ENCODE assay signal across 8 cellular contexts in the genomic region with DNA sequence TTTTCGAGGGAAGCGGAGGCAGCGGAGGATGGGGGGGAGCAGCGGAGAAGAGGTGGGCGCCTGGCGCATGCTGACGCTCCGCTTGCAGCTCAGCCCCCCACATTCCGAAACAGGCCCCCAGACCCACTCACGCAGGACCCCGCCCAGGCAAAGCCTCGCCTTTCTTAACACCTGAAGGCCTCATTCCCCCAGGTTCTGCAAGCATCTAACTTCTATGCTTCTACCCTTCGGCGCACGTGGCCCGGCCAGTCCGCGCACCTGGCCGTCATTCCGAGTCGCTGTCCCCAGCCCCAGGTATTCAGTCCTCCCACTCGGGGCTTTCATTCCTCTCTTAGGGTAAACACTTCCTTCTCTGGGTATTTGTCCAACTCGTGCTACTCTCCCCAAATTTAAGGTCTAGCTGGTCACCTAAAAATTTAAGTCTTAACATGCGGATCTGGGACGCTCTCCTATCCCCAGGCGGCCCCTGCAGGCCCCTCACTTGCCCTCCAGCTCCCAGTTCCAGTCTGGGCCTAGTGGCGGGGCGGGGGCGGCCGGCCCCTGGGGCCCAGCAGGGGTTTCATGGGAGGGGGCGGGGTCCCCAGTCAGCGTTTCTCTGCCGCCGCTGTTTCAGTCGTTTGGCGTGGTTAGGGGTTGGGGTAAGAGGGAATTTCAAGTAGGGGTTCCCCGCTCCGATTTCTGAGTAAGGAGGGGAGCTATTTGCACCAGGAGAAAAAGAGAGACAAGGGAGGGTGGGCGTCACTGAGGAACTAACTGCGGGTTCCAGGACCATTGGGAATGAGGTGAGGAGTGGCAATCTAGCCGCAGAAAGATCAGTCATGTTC. TPM values are rescaled to one million over a fixed set of nuclear protein-coding genes. Genes with fewer than 3 reads are reported as not detected.
DNase-seq lines count a peak whose midpoint lies in the region; ATAC-seq and TF ChIP-seq lines count a peak whose summit lies in the region.

No MANE protein-coding gene starts in this region.

- no peak overlapping the region for H4K8ac ChIP-seq in neuronal stem cell (ENCODE audit: low read depth, low read length)

- H3K27me3 Mint-ChIP-seq in activated CD4-positive, alpha-beta T cell treated with anti-CD3 and anti-CD28 coated beads, Interleukin-2, amount 10 ng/mL, durations not matched to agents 24 days and 14 days, result no peaks in the 10 kb centered on the region

- peak overlapping the region; percentile 90 for H2AK5ac ChIP-seq in neuronal stem cell (ENCODE audit: low read depth, low read length)

- peak overlapping the region; percentile 96 for H3K4me2 ChIP-seq in neuronal stem cell (ENCODE audit: insufficient read depth, low read length, poor library complexity, severe bottlenecking)

- H3K79me1 ChIP-seq in neuronal stem cell (ENCODE audit: low read depth, low read length), result peaks cover 8% of the 10 kb centered on the region

- H3K36me3 Mint-ChIP-seq in activated CD4-positive, alpha-beta T cell treated with anti-CD3 and anti-CD28 coated beads, Interleukin-2, amount 10 ng/mL, durations not matched to agents 24 days and 14 days (ENCODE audit: low read depth), result peaks cover 12% of the 10 kb centered on the region

- peaks cover 0 to 2% (median 0%) of the 10 kb centered on the region in 3 experiments for H3K27me3 ChIP-seq in neuronal stem cell (ENCODE audit: control insufficient read depth in 3 of 3, insufficient read depth in 3 of 3, low read depth in 1 of 3, low read length in 3 of 3)

- no peak for ATAC-seq in HG03469 (IDR thresholded peaks at IDR 0.05; ENCODE audit: unreplicated experiment)
- ATAC-seq in GM18519 (IDR thresholded peaks at IDR 0.05; ENCODE audit: low FRiP score, unreplicated experiment), result no peak
- no peak for ATAC-seq in GM21528 (IDR thresholded peaks at IDR 0.05; ENCODE audit: low FRiP score, unreplicated experiment)

- H2BK120ac ChIP-seq in neuronal stem cell (ENCODE audit: low read depth, low read length), result no peak overlapping the region

- peak overlapping the region; percentile 97 for H3K18ac ChIP-seq in neuronal stem cell (ENCODE audit: low read length)

- peak overlapping the region; percentile 89 for H3K27ac ChIP-seq in neuronal stem cell (replicated peaks; ENCODE audit: low read length)

- peaks cover 43% of the 10 kb centered on the region for H3K4me1 Mint-ChIP-seq in activated CD4-positive, alpha-beta T cell treated with anti-CD3 and anti-CD28 coated beads, Interleukin-2, amount 10 ng/mL, durations not matched to agents 24 days and 14 days

- TF ChIP-seq CTCF in epithelial cell of esophagus (IDR thresholded peaks at IDR 0.05; ENCODE audit: insufficient read depth, low read depth, low read length, missing control alignments), result no peak

- H3K36me3 ChIP-seq in neuronal stem cell (replicated peaks in 1 of 2; ENCODE audit: control insufficient read depth in 2 of 2, insufficient read depth in 2 of 2, low read length in 2 of 2), result no peaks in the 10 kb centered on the region

- peak; percentile 91 for DNase-seq in DMS53 (lab: John Stamatoyannopoulos, UW)
- no peak for DNase-seq in Jurkat, Clone E6-1 (ENCODE audit: low read depth, low spot score)
- peak; percentile 84 for DNase-seq in activated CD4-positive, alpha-beta T cell treated with anti-CD3 and anti-CD28 coated beads, Interleukin-2, amount 10 ng/mL, durations not matched to agents 24 days and 14 days
- peak; percentile 53 for DNase-seq in epithelial cell of esophagus (ENCODE audit: low read depth)
- DNase-seq in neuronal stem cell (ENCODE audit: low spot score), result no peak

- peak overlapping the region; percentile 90 for H3K9ac ChIP-seq in neuronal stem cell (ENCODE audit: low read depth, low read length, poor library complexity)

- H2BK5ac ChIP-seq in neuronal stem cell (ENCODE audit: low read length), result peak overlapping the region; percentile 88

- intact Hi-C loops in activated CD4-positive, alpha-beta T cell treated with anti-CD3 and anti-CD28 coated beads, Interleukin-2, amount 10 ng/mL, durations not matched to agents 24 days and 14 days (cut with micrococcal nuclease), result loop anchor here (1.0 to 5.0 kb wide), 10 partner anchors 8 to 441 kb away; a partner anchor contains a TSS

- peak overlapping the region; percentile 47 for H3K4me3 ChIP-seq in Jurkat, Clone E6-1 (ENCODE audit: low read length)
- peak overlapping the region; percentile 89 for H3K4me3 ChIP-seq in epithelial cell of esophagus (ENCODE audit: low read length)
- peak overlapping the region; percentile 71 to 90 for H3K4me3 ChIP-seq in neuronal stem cell (ENCODE audit: low read length in 2 of 2)

- peak overlapping the region; percentile 73 for H3K23ac ChIP-seq in neuronal stem cell (ENCODE audit: low read depth, low read length, poor library complexity)

- H3K4me3 Mint-ChIP-seq in activated CD4-positive, alpha-beta T cell treated with anti-CD3 and anti-CD28 coated beads, Interleukin-2, amount 10 ng/mL, durations not matched to agents 24 days and 14 days, result peak overlapping the region; percentile 99

- H2BK15ac ChIP-seq in neuronal stem cell (ENCODE audit: low read length), result peak overlapping the region; percentile 93

- H4K91ac ChIP-seq in neuronal stem cell (ENCODE audit: low read depth, low read length, poor library complexity), result no peak overlapping the region

- H3K14ac ChIP-seq in neuronal stem cell (ENCODE audit: low read length), result peak overlapping the region; percentile 31

- H3K9me3 Mint-ChIP-seq in activated CD4-positive, alpha-beta T cell treated with anti-CD3 and anti-CD28 coated beads, Interleukin-2, amount 10 ng/mL, durations not matched to agents 24 days and 14 days, result no peaks in the 10 kb centered on the region

- H2AFZ ChIP-seq in neuronal stem cell (ENCODE audit: low read length), result peak overlapping the region; percentile 76

- peaks cover 17 to 19% of the 10 kb centered on the region in 2 donors for H3K4me1 ChIP-seq in neuronal stem cell (ENCODE audit: control insufficient read depth in 2 of 2, insufficient read depth in 1 of 2, low read depth in 1 of 2, low read length in 2 of 2)

- peak overlapping the region; percentile 84 for H3K4ac ChIP-seq in neuronal stem cell (ENCODE audit: low read length)

- no CpG with 5 or more reads among the region's 41 CpGs for WGBS in neuronal stem cell (ENCODE audit: extremely low coverage in 2 of 2, insufficient read length in 2 of 2, insufficient replicate concordance in 1 of 2), 2 donors

- H3K9me3 ChIP-seq in neuronal stem cell (replicated peaks in 1 of 2; ENCODE audit: control insufficient read depth in 2 of 2, insufficient read depth in 1 of 2, low read depth in 1 of 2, low read length in 2 of 2), result no peaks in the 10 kb centered on the region

- peak overlapping the region; percentile 93 for H3K27ac Mint-ChIP-seq in activated CD4-positive, alpha-beta T cell treated with anti-CD3 and anti-CD28 coated beads, Interleukin-2, amount 10 ng/mL, durations not matched to agents 24 days and 14 days

- H2BK12ac ChIP-seq in neuronal stem cell (ENCODE audit: low read length), result peak overlapping the region; percentile 93

RNA-seq across cellular contexts. Expression of a gene that starts 2.7 kb away (rescaled TPM):
- polyA plus RNA-seq in Jurkat, Clone E6-1 (2012; ENCODE audit: insufficient read depth, insufficient read length), result 3.9 TPM
- 145 and 150 TPM in 2 replicates for total RNA-seq in activated CD4-positive, alpha-beta T cell treated with anti-CD3 and anti-CD28 coated beads, Interleukin-2, amount 10 ng/mL, durations not matched to agents 24 days and 14 days
- 5.5 TPM for polyA plus RNA-seq in neuronal stem cell (2013, experiment 1 of 2)
- 5.6 TPM for polyA plus RNA-seq in neuronal stem cell (2013, experiment 2 of 2)

RNA-seq across cellular contexts. Expression of a gene that starts 6.5 kb away (rescaled TPM):
- polyA plus RNA-seq in Jurkat, Clone E6-1 (2012; ENCODE audit: insufficient read depth, insufficient read length), result not detected
- total RNA-seq in activated CD4-positive, alpha-beta T cell treated with anti-CD3 and anti-CD28 coated beads, Interleukin-2, amount 10 ng/mL, durations not matched to agents 24 days and 14 days, result 0.79 and 1.4 TPM in 2 replicates
- not detected for polyA plus RNA-seq in neuronal stem cell (2013, experiment 1 of 2)
- polyA plus RNA-seq in neuronal stem cell (2013, experiment 2 of 2), result 0.10 TPM

RNA-seq across cellular contexts. Expression of a gene that starts 16.7 kb away (rescaled TPM):
- 80.9 TPM for polyA plus RNA-seq in Jurkat, Clone E6-1 (2012; ENCODE audit: insufficient read depth, insufficient read length)
- 69.9 and 71.8 TPM in 2 replicates for total RNA-seq in activated CD4-positive, alpha-beta T cell treated with anti-CD3 and anti-CD28 coated beads, Interleukin-2, amount 10 ng/mL, durations not matched to agents 24 days and 14 days
- 42.3 TPM for polyA plus RNA-seq in neuronal stem cell (2013, experiment 1 of 2)
- polyA plus RNA-seq in neuronal stem cell (2013, experiment 2 of 2), result 41.1 TPM

RNA-seq across cellular contexts. Expression of a gene that starts 25.4 kb away (rescaled TPM):
- 355 TPM for polyA plus RNA-seq in Jurkat, Clone E6-1 (2012; ENCODE audit: insufficient read depth, insufficient read length)
- 179 and 181 TPM in 2 replicates for total RNA-seq in activated CD4-positive, alpha-beta T cell treated with anti-CD3 and anti-CD28 coated beads, Interleukin-2, amount 10 ng/mL, durations not matched to agents 24 days and 14 days
- 629 TPM for polyA plus RNA-seq in neuronal stem cell (2013, experiment 1 of 2)
- polyA plus RNA-seq in neuronal stem cell (2013, experiment 2 of 2), result 633 TPM

RNA-seq across cellular contexts. Expression of a gene that starts 29.3 kb away (rescaled TPM):
- polyA plus RNA-seq in Jurkat, Clone E6-1 (2012; ENCODE audit: insufficient read depth, insufficient read length), result 40.0 TPM
- 50.4 and 60.5 TPM in 2 replicates for total RNA-seq in activated CD4-positive, alpha-beta T cell treated with anti-CD3 and anti-CD28 coated beads, Interleukin-2, amount 10 ng/mL, durations not matched to agents 24 days and 14 days
- polyA plus RNA-seq in neuronal stem cell (2013, experiment 1 of 2), result 95.8 TPM
- polyA plus RNA-seq in neuronal stem cell (2013, experiment 2 of 2), result 97.1 TPM

Comparison
In these comparisons a context has a peak if more than half of its experiments do, and no peak if none do; other contexts are left out.
1. DNase-seq: peak in DMS53 (single experiment), activated CD4-positive, alpha-beta T cell treated with anti-CD3 and anti-CD28 coated beads, Interleukin-2, amount 10 ng/mL, durations not matched to agents 24 days and 14 days (single experiment) and epithelial cell of esophagus (single experiment); none in Jurkat, Clone E6-1 (single experiment) and neuronal stem cell (single experiment).
2. Peak in every context shown above with its lines, with median percentiles within 50 percentile points of each other: H3K4me3 ChIP-seq.